Comparison of ENCODE assay signal across 8 cellular contexts in genomic region chr5:134113908-134114875, GRCh38. TPM values are rescaled to one million over a fixed set of nuclear protein-coding genes. Genes with fewer than 3 reads are reported as not detected.
DNase-seq lines count a peak whose midpoint lies in the region; ATAC-seq and TF ChIP-seq lines count a peak whose summit lies in the region.

Gene TCF7 (plus strand): TSS chr5:134114681. CDS start chr5:134114907, 226 bp downstream.

- H3K9me3 ChIP-seq in DOHH2 (ENCODE audit: control insufficient read depth, insufficient read depth, low read length) = no peaks in the 10 kb centered on the region
- H3K9me3 ChIP-seq in gastroesophageal sphincter = no peaks in the 10 kb centered on the region
- H3K9me3 ChIP-seq in neural progenitor cell (ENCODE audit: low read depth) = no peaks in the 10 kb centered on the region
- H3K9me3 ChIP-seq in tibial artery = no peaks in the 10 kb centered on the region

- no peaks in the 10 kb centered on the region for H3K79me2 ChIP-seq in DOHH2 (ENCODE audit: control insufficient read depth, low read length)
- H3K79me2 ChIP-seq in neural progenitor cell (ENCODE audit: low read depth) = no peaks in the 10 kb centered on the region

- H2AFZ ChIP-seq in neural progenitor cell (replicated peaks) = peak within 1 kb of the TSS; percentile 96

- H3K4me1 ChIP-seq in DOHH2 (ENCODE audit: control insufficient read depth, low read length) (peaks cover 14% of the 10 kb centered on the region), gastroesophageal sphincter (peaks cover 0 to 24% (median 9%) of the 10 kb centered on the region in 3 donors), neural progenitor cell (peaks cover 7% of the 10 kb centered on the region), tibial artery (peaks cover 0 to 33% (median 16%) of the 10 kb centered on the region in 4 donors)

- H3K4me2 ChIP-seq in DOHH2 (ENCODE audit: low read length) (peak within 1 kb of the TSS; percentile 80), neural progenitor cell (peak within 1 kb of the TSS; percentile 94)

- H3K4me3 ChIP-seq in DOHH2 (ENCODE audit: low read length) (peak within 1 kb of the TSS; percentile 68), gastroesophageal sphincter (peak within 1 kb of the TSS; percentile 34 to 61), neural progenitor cell (peak within 1 kb of the TSS; percentile 75), tibial artery (peak within 1 kb of the TSS; percentile 47 to 62)

- H3K4me1 Mint-ChIP-seq in neural progenitor cell = peaks cover 15% of the 10 kb centered on the region

- H3K27ac ChIP-seq in DOHH2 (ENCODE audit: low read depth, low read length) (no peak within 1 kb of the TSS), gastroesophageal sphincter (peak within 1 kb of the TSS in 2 of 4 donors; percentile 50 to 68), neural progenitor cell (no peak within 1 kb of the TSS), tibial artery (peak within 1 kb of the TSS; percentile 1 to 27)

- H3K27ac Mint-ChIP-seq in neural progenitor cell = peak within 1 kb of the TSS; percentile 82

- no peaks in the 10 kb centered on the region for H3K9me2 ChIP-seq in DOHH2 (replicated peaks; ENCODE audit: control insufficient read depth, low read length)

- H3K9ac ChIP-seq in neural progenitor cell = no peak within 1 kb of the TSS

- DNase-seq in HuH-7 (ENCODE audit: low spot score) (peak; percentile 89), SIG-M5 treated with dmso at 0.1 percent for 504 hours (lab: John Stamatoyannopoulos, UW; ENCODE audit: unreplicated experiment) (peak; percentile 67), neural progenitor cell (ENCODE audit: low spot score) (peak; percentile 95), tibial artery (peak; percentile 47 to 80)
- DNase-seq in activated naive CD4-positive, alpha-beta T cell (lab: John Stamatoyannopoulos, UW) = peak; percentile 51 to 81 (median 60)

- peaks cover 10% of the 10 kb centered on the region for H3K36me3 Mint-ChIP-seq in neural progenitor cell

- H3K27me3 Mint-ChIP-seq in neural progenitor cell (ENCODE audit: insufficient read depth, low read depth) = peaks cover 11% of the 10 kb centered on the region

- H4K20me1 ChIP-seq in DOHH2 (ENCODE audit: control insufficient read depth, insufficient read depth, low read depth, low read length) = peaks cover 4% of the 10 kb centered on the region; the same call in 1 of the 2 replicates
- peaks cover 38% of the 10 kb centered on the region for H4K20me1 ChIP-seq in neural progenitor cell (ENCODE audit: low read depth)

- no peak for TF ChIP-seq POLR2A in gastroesophageal sphincter (IDR thresholded peaks at IDR 0.05)

- WGBS in gastroesophageal sphincter (ENCODE audit: low coverage in 1 of 2), 2 donors = 1 to 6% methylated on average over 14 to 17 of the region's 89 CpGs

- no peaks in the 10 kb centered on the region for H3K36me3 ChIP-seq in DOHH2 (ENCODE audit: control insufficient read depth, low read length)
- H3K36me3 ChIP-seq in gastroesophageal sphincter = no peaks in the 10 kb centered on the region
- no peaks in the 10 kb centered on the region for H3K36me3 ChIP-seq in neural progenitor cell
- no peaks in the 10 kb centered on the region for H3K36me3 ChIP-seq in tibial artery

- H3K4me3 Mint-ChIP-seq in neural progenitor cell = peak within 1 kb of the TSS; percentile 91

- H3K9me3 Mint-ChIP-seq in neural progenitor cell = no peaks in the 10 kb centered on the region

- TF ChIP-seq CTCF in DOHH2 (IDR thresholded peaks at IDR 0.05; ENCODE audit: low read depth, low read length, poor library complexity, severe bottlenecking) (no peak), gastroesophageal sphincter (IDR thresholded peaks at IDR 0.05) (no peak), neural progenitor cell (IDR thresholded peaks at IDR 0.05) (no peak), tibial artery (IDR thresholded peaks at IDR 0.05) (no peak)

- ATAC-seq in GM21529 (IDR thresholded peaks at IDR 0.05; ENCODE audit: unreplicated experiment) (peak; percentile 83), gastroesophageal sphincter (peak; percentile 93)

- H3F3A ChIP-seq in DOHH2 (ENCODE audit: control insufficient read depth, insufficient read depth) = no peaks in the 10 kb centered on the region
- peaks cover 9% of the 10 kb centered on the region for H3F3A ChIP-seq in neural progenitor cell (ENCODE audit: low read depth)

- no peak for TF ChIP-seq EP300 in gastroesophageal sphincter (IDR thresholded peaks at IDR 0.05)

- peaks cover 58% of the 10 kb centered on the region for H3K27me3 ChIP-seq in DOHH2 (ENCODE audit: control insufficient read depth, low read length)
- peaks cover 37% of the 10 kb centered on the region for H3K27me3 ChIP-seq in gastroesophageal sphincter
- peaks cover 61% of the 10 kb centered on the region for H3K27me3 ChIP-seq in neural progenitor cell
- H3K27me3 ChIP-seq in tibial artery = peaks cover 0 to 22% of the 10 kb centered on the region in 2 donors

- intact Hi-C loops in tibial artery (cut with DNase I; ENCODE audit: low total_unique reads) = no loop called here

RNA-seq across cellular contexts. Expression of gene TCF7, which starts in this region (rescaled TPM):
- total RNA-seq in gastroesophageal sphincter (1 to 10 TPM in 2 of 4 donors, under 1 TPM in 2; 0.94 to 1.4 (median 1.1) TPM), neural progenitor cell (ENCODE audit: low replicate concordance) (0.73 and 1.8 TPM in 2 replicates)

Comparison
In these comparisons a context has a peak if more than half of its experiments do, and no peak if none do; other contexts are left out.
1. H3K27ac ChIP-seq: peak in tibial artery (2 of 2); none in DOHH2 (single experiment) and neural progenitor cell (single experiment).
2. Peak in every context shown above with its lines, with median percentiles within 50 percentile points of each other: H3K4me3 ChIP-seq and DNase-seq.